ENCODE assay signal across 1 cellular context in genomic region chr4:140153744-140154571, GRCh38.
TF ChIP-seq lines count a peak whose summit lies in the region.

Gene MAML3, minus strand, starts transcription at chr4:140154184. Its CDS starts 857 bp downstream, at chr4:140153327.

TF ChIP-seq in SK-N-SH treated with all-trans-retinoic acid at 6 μM for 48 hours, 23 proteins besides CTCF, POLR2A, EP300 and RAD21 (continued from another document):
- TF ChIP-seq, protein P1, sequence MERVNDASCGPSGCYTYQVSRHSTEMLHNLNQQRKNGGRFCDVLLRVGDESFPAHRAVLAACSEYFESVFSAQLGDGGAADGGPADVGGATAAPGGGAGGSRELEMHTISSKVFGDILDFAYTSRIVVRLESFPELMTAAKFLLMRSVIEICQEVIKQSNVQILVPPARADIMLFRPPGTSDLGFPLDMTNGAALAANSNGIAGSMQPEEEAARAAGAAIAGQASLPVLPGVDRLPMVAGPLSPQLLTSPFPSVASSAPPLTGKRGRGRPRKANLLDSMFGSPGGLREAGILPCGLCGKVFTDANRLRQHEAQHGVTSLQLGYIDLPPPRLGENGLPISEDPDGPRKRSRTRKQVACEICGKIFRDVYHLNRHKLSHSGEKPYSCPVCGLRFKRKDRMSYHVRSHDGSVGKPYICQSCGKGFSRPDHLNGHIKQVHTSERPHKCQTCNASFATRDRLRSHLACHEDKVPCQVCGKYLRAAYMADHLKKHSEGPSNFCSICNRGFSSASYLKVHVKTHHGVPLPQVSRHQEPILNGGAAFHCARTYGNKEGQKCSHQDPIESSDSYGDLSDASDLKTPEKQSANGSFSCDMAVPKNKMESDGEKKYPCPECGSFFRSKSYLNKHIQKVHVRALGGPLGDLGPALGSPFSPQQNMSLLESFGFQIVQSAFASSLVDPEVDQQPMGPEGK (CRISPR knock-in tag; IDR thresholded peaks at IDR 0.05; ENCODE audit: borderline replicate concordance) = no peak
TF ChIP-seq in SK-N-SH treated with all-trans-retinoic acid at 6 μM for 48 hours: peak in this region for 10.
